ENCODE assay signal across 10 cellular contexts in the genomic region with DNA sequence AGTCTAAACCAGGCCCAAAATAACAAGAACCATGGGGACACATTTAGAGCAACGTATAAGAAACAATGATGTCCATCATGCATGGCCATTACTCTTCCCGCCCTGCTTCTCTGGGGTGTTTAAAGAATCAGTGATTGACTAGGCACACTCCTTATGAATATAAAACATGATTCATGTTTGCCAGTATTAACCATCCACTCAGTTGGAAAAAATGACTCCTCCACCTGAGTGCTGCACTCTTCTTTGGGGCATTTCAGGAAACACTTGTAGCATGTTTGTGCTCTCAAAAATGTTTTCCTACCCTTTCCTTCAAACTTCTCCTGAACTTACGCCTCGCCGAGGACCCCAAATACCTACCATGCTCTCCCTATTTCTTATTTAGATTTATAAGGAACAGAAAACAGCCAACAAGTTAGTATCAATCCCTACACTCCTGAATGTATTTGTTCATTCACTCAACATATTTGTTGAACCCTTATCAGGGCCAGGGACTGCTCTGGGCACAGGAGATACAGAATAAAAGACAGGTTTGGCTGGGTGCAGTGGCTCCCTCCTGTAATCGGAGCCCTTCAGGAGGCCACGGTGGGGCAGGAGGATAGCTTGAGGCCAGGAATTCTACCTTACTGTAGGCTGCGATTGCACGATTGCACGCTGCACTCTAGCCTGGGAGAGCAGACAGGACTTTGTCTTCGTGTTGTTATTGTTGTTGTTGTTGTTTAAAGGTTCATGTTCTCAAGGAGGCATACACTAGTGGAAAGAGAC.
DNase-seq lines count a peak whose midpoint lies in the region; ATAC-seq, FAIRE-seq and TF ChIP-seq lines count a peak whose summit lies in the region.
"Had no signal": no experiment of that assay in that cellular context is flagged by ENCODE, and none has a peak within 500 bp of the region (broad histone marks: within the 10 kb centered on the region; RNA-seq: fewer than 3 reads in every experiment).

No MANE protein-coding gene starts in this region.

- no peaks in the 10 kb centered on the region for H3K36me3 Mint-ChIP-seq in stimulated activated effector memory CD8-positive, alpha-beta T cell treated with anti-CD3 and anti-CD28 coated beads, Interleukin-12 subunit alpha, Interleukin-12 subunit beta, amount 100 ng/mL, for 72 hours

- FAIRE-seq in K562 (lab: Jason Lieb, UNC) (no peak), keratinocyte (lab: Jason Lieb, UNC) (no peak)

- dilution Hi-C loops in IMR-90 (cut with HindIII; ENCODE audit: low sequenced_read_pairs, unreplicated experiment) (no loop called here), keratinocyte (cut with MboI; ENCODE audit: extremely low pct_ligation_motif_present, low sequenced_read_pairs) (no loop called here)

- H3K9me1 ChIP-seq in IMR-90 (ENCODE audit: insufficient read depth, low read length) (peaks cover 12% of the 10 kb centered on the region; the same call in 1 of the 2 replicates), K562 (ENCODE audit: control insufficient read depth, insufficient read depth, low read length) (no peaks in the 10 kb centered on the region), keratinocyte (ENCODE audit: control insufficient read depth, extremely low read depth, insufficient read depth, low read length) (no peaks in the 10 kb centered on the region)

- TF ChIP-seq POLR2A in IMR-90 (IDR thresholded peaks at IDR 0.05; ENCODE audit: low read depth, low read length): no peak
- TF ChIP-seq POLR2A in K562 (conservative IDR thresholded peaks at IDR 0.05): no peak

- H3K9me3 ChIP-seq in IMR-90 (ENCODE audit: control insufficient read depth, insufficient read depth, low read length) (no peaks in the 10 kb centered on the region), K562 (replicated peaks; ENCODE audit: control insufficient read depth, insufficient read depth, low read depth, low read length) (no peaks in the 10 kb centered on the region), keratinocyte (ENCODE audit: control insufficient read depth, low read depth, low read length) (no peaks in the 10 kb centered on the region)

- peak overlapping the region; percentile 30; the same call in 1 of the 2 replicates for H2AK5ac ChIP-seq in IMR-90 (ENCODE audit: low read depth, low read length)

- no peaks in the 10 kb centered on the region for H3K9me3 Mint-ChIP-seq in stimulated activated effector memory CD8-positive, alpha-beta T cell treated with anti-CD3 and anti-CD28 coated beads, Interleukin-12 subunit alpha, Interleukin-12 subunit beta, amount 100 ng/mL, for 72 hours

- no peak overlapping the region for H4K5ac ChIP-seq in IMR-90 (ENCODE audit: low read depth, low read length)

- no peaks in the 10 kb centered on the region for H3K36me3 ChIP-seq in IMR-90 (ENCODE audit: control insufficient read depth, insufficient read depth, low read length)
- H3K36me3 ChIP-seq in K562 (ENCODE audit: control insufficient read depth, insufficient read depth, low read length): no peaks in the 10 kb centered on the region
- H3K36me3 ChIP-seq in keratinocyte (ENCODE audit: control insufficient read depth in 2 of 2, extremely low read depth in 1 of 2, insufficient read depth in 2 of 2, low read length in 2 of 2): no peaks in the 10 kb centered on the region

- DNase-seq in IMR-90 (no peak), K562 (ENCODE audit: extremely low read depth in 1 of 4, low spot score in 3 of 4) (no peak), keratinocyte (ENCODE audit: low read depth, low spot score) (no peak), hepatic stellate cell (ENCODE audit: low spot score) (no peak)
- DNase-seq in stimulated activated effector memory CD8-positive, alpha-beta T cell treated with anti-CD3 and anti-CD28 coated beads, Interleukin-12 subunit alpha, Interleukin-12 subunit beta, amount 100 ng/mL, for 72 hours (ENCODE audit: low spot score in 2 of 2): no peak
- DNase-seq: activated effector memory CD4-positive, alpha-beta T cell treated with Interleukin-2 at 50 U/mL for 16 hours; stimulated activated naive CD4-positive, alpha-beta T cell treated with Interleukin-2 at 50 U/mL for 16 hours had no signal

- peak overlapping the region; percentile 25; the same call in 1 of the 2 replicates for H3K4ac ChIP-seq in IMR-90 (ENCODE audit: low read depth, low read length)

- no peak overlapping the region for H4K91ac ChIP-seq in IMR-90 (ENCODE audit: insufficient read depth, low read depth, low read length)

- H3K18ac ChIP-seq in IMR-90 (ENCODE audit: low read depth, low read length): no peak overlapping the region

- H2AFZ ChIP-seq in IMR-90 (replicated peaks; ENCODE audit: low read length, poor library complexity) (no peak overlapping the region), K562 (ENCODE audit: low read depth, low read length) (no peak overlapping the region), keratinocyte (ENCODE audit: control insufficient read depth, low read length) (no peak overlapping the region)

- H3K4me3 Mint-ChIP-seq in stimulated activated effector memory CD8-positive, alpha-beta T cell treated with anti-CD3 and anti-CD28 coated beads, Interleukin-12 subunit alpha, Interleukin-12 subunit beta, amount 100 ng/mL, for 72 hours: peak overlapping the region; percentile 65

- H3K4me2 ChIP-seq in IMR-90 (ENCODE audit: low read depth, low read length) (no peak overlapping the region), K562 (ENCODE audit: insufficient read depth, low read length) (no peak overlapping the region), keratinocyte (ENCODE audit: control insufficient read depth, extremely low read depth, insufficient read depth, low read depth, low read length) (peak overlapping the region; percentile 83)

- H3K14ac ChIP-seq in IMR-90 (replicated peaks; ENCODE audit: low read depth, low read length): no peak overlapping the region

- no peak for ATAC-seq in IMR-90 (ENCODE audit: low read depth)
- ATAC-seq in K562: no peak
- peak; percentile 42 for ATAC-seq in stimulated activated effector memory CD8-positive, alpha-beta T cell treated with anti-CD3 and anti-CD28 coated beads, Interleukin-12 subunit alpha, Interleukin-12 subunit beta, amount 100 ng/mL, for 72 hours
- ATAC-seq in HG02840 (IDR thresholded peaks at IDR 0.05; ENCODE audit: low FRiP score, unreplicated experiment): no peak
- ATAC-seq in GM19351 (IDR thresholded peaks at IDR 0.05; ENCODE audit: unreplicated experiment): no peak
- no peak for ATAC-seq in GM21423 (IDR thresholded peaks at IDR 0.05; ENCODE audit: unreplicated experiment)

- H3K27ac Mint-ChIP-seq in stimulated activated effector memory CD8-positive, alpha-beta T cell treated with anti-CD3 and anti-CD28 coated beads, Interleukin-12 subunit alpha, Interleukin-12 subunit beta, amount 100 ng/mL, for 72 hours: no peak overlapping the region

- TF ChIP-seq EP300 in K562 (IDR thresholded peaks at IDR 0.05; ENCODE audit: low read length): no peak

- no peak overlapping the region; the same call in 2 of the 3 replicates for H2BK15ac ChIP-seq in IMR-90 (ENCODE audit: low read depth, low read length)

- TF ChIP-seq RAD21 in IMR-90 (IDR thresholded peaks at IDR 0.05; ENCODE audit: low read length): no peak
- no peak for TF ChIP-seq RAD21 in K562 (CRISPR knock-in tag; conservative IDR thresholded peaks at IDR 0.05 in 1 of 2, IDR thresholded peaks at IDR 0.05 in 1 of 2)

- H3K4me3 ChIP-seq in IMR-90 (ENCODE audit: insufficient read depth, low read depth, low read length): no peak overlapping the region
- no peak overlapping the region for H3K4me3 ChIP-seq in K562
- peak overlapping the region in 1 of 3 experiments; percentile 68 for H3K4me3 ChIP-seq in keratinocyte (ENCODE audit: control insufficient read depth in 2 of 3, extremely low read depth in 1 of 3, insufficient read depth in 2 of 3, low read depth in 1 of 3, low read length in 3 of 3)

- H3K4me1 ChIP-seq in IMR-90 (ENCODE audit: control insufficient read depth, insufficient read depth, low read length) (peaks cover 9% of the 10 kb centered on the region), K562 (replicated peaks in 1 of 2; ENCODE audit: control insufficient read depth in 2 of 2, insufficient read depth in 2 of 2, low read length in 2 of 2) (peaks cover 0 to 8% of the 10 kb centered on the region in 2 experiments; a peak in 3 of 5 replicates), keratinocyte (ENCODE audit: control insufficient read depth, extremely low read depth, insufficient read depth, low read length) (peaks cover 64% of the 10 kb centered on the region)

- no peak overlapping the region for H2BK120ac ChIP-seq in IMR-90 (ENCODE audit: low read depth, low read length)

- CTCF ChIA-PET in IMR-90 (lab: Yijun Ruan, JAX) (no interaction called here), K562 (lab: Yijun Ruan, JAX; ENCODE audit: low intra/inter-chr PET ratio) (no interaction called here)

- BruUV-seq in IMR-90 (replicated peaks; lab: Mats Ljungman, UMichigan): no TSS peak
- no TSS peak for BruUV-seq in K562 (replicated peaks; lab: Mats Ljungman, UMichigan)

- POLR2A ChIA-PET in IMR-90 (lab: Charles Lee; ENCODE audit: unreplicated experiment) (no interaction called here), K562 (lab: Yijun Ruan, JAX) (no interaction called here)

- H3K4me1 Mint-ChIP-seq in stimulated activated effector memory CD8-positive, alpha-beta T cell treated with anti-CD3 and anti-CD28 coated beads, Interleukin-12 subunit alpha, Interleukin-12 subunit beta, amount 100 ng/mL, for 72 hours: peaks cover 28% of the 10 kb centered on the region

- WGBS in IMR-90 (ENCODE audit: extremely low coverage in 2 of 2, insufficient read length in 1 of 2), 2 experiments: no CpG with 5 or more reads among the region's 11 CpGs
- WGBS in K562 (ENCODE audit: insufficient coverage, low coverage, missing lambda C conversion rate): under 1% methylated on average over 11 of the region's 11 CpGs

- no peak overlapping the region for H2BK5ac ChIP-seq in IMR-90 (ENCODE audit: low read depth, low read length, poor library complexity, severe bottlenecking)

- TF ChIP-seq CTCF in IMR-90 (conservative IDR thresholded peaks at IDR 0.05; ENCODE audit: low read depth, low read length): no peak
- no peak for TF ChIP-seq CTCF in K562 (IDR thresholded peaks at IDR 0.05 in 2 of 3, conservative IDR thresholded peaks at IDR 0.05 in 1 of 3; ENCODE audit: insufficient read depth in 2 of 3, low read depth in 1 of 3, low read length in 3 of 3)
- no peak for TF ChIP-seq CTCF in keratinocyte (optimal IDR thresholded peaks at IDR 0.05 in 1 of 3, IDR thresholded peaks at IDR 0.05 in 1 of 3, conservative IDR thresholded peaks at IDR 0.05 in 1 of 3; ENCODE audit: extremely low read depth in 1 of 3, insufficient read depth in 2 of 3, low read length in 3 of 3)

- H4K20me1 ChIP-seq in IMR-90 (ENCODE audit: insufficient read depth, low read length): no peaks in the 10 kb centered on the region
- peaks cover 5% of the 10 kb centered on the region; the same call in 1 of the 2 replicates for H4K20me1 ChIP-seq in K562 (replicated peaks; ENCODE audit: control insufficient read depth, insufficient read depth, low read length)
- H4K20me1 ChIP-seq in keratinocyte (ENCODE audit: control insufficient read depth, extremely low read depth, insufficient read depth, low read length): no peaks in the 10 kb centered on the region

- H3K79me1 ChIP-seq in IMR-90 (ENCODE audit: low read depth in 1 of 2, low read length in 2 of 2): peaks cover 0 to 8% of the 10 kb centered on the region in 2 experiments; a peak in 1 of 4 replicates

- H2BK20ac ChIP-seq in IMR-90 (ENCODE audit: low read depth, low read length): 0 out of 2 replicates have a peak overlapping the region, but pooled peaks have one; percentile 9

- no peak overlapping the region for H3K56ac ChIP-seq in IMR-90 (ENCODE audit: extremely low read depth, insufficient read depth, low read length)

- H3K27ac ChIP-seq in IMR-90 (ENCODE audit: insufficient read depth, low read length) (no peak overlapping the region), K562 (ENCODE audit: extremely low read depth, low read depth, low read length) (no peak overlapping the region), keratinocyte (ENCODE audit: control insufficient read depth, insufficient read depth, low read length) (no peak overlapping the region)

- H4K8ac ChIP-seq in IMR-90 (ENCODE audit: low read depth in 2 of 2, low read length in 2 of 2): no peak overlapping the region

- in situ Hi-C loops in IMR-90 (cut with MboI; ENCODE audit: low sequenced_read_pairs) (no loop called here), K562 (cut with MboI) (no loop called here)

- peak overlapping the region; percentile 19 for H2AK9ac ChIP-seq in IMR-90 (replicated peaks; ENCODE audit: low read depth, low read length, poor library complexity)

- intact Hi-C loops in IMR-90 (cut with micrococcal nuclease) (loop anchor here (5.0 kb wide), 2 partner anchors 69 to 281 kb away; no protein-coding TSS in a partner anchor), K562 (cut with micrococcal nuclease) (loop anchor here (10.0 kb wide), 1 partner anchor 283 kb away; no protein-coding TSS in a partner anchor)

- no peaks in the 10 kb centered on the region for H3K27me3 ChIP-seq in IMR-90 (ENCODE audit: control insufficient read depth, insufficient read depth, low read length)
- H3K27me3 ChIP-seq in K562 (ENCODE audit: control insufficient read depth in 2 of 2, insufficient read depth in 2 of 2, low read length in 2 of 2): peaks cover 29 to 35% of the 10 kb centered on the region in 2 experiments
- H3K27me3 ChIP-seq in keratinocyte (ENCODE audit: control insufficient read depth, extremely low read depth, insufficient read depth, low read length): no peaks in the 10 kb centered on the region

- H3K23ac ChIP-seq in IMR-90 (ENCODE audit: low read depth, low read length): peak overlapping the region; percentile 6; the same call in 1 of the 2 replicates

- H3K79me2 ChIP-seq in K562 (ENCODE audit: control insufficient read depth, insufficient read depth, low read length) (no peaks in the 10 kb centered on the region), keratinocyte (ENCODE audit: control insufficient read depth, insufficient read depth, low read length) (no peaks in the 10 kb centered on the region)

- H3K9ac ChIP-seq in IMR-90 (ENCODE audit: low read depth, low read length) (no peak overlapping the region), K562 (ENCODE audit: insufficient read depth in 1 of 2, low read depth in 2 of 2, low read length in 2 of 2) (no peak overlapping the region), keratinocyte (ENCODE audit: control insufficient read depth, extremely low read depth, insufficient read depth, low read length) (no peak overlapping the region)
